Comparison of ENCODE assay signal across 1 cellular context in the genomic region with DNA sequence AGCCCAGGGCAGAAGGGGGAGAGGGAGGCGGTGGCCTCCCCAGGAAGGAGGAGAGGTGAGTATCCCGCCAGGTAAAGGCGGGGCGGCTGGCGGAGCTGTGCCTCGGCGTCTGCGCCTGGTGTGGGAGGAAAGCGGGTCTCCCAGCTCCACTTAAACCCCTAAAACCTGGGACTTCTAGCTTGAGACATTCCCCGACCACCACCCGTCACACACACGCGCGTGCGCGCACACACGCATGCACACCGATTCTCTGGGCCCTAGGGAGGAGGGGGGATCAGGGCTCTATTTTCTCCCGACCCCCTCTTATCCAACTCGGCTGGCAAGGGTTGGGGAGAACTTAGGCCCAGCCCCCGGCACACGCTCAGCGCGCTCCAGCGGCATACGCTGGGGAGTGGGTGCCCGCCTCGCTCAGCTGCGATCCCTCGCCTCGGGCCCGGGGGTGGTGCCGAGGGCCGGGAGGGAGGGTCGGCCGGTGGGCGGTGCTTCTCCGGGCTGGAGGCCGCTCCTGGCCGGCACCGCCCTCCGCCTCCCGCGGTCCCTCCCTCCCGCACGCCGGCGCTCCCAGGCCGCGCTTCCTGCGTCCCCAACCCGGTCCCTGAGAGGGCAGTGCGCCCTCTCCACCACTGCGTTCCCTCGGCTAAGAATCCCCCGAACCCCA.
A peak's percentile ranks its signal among the peaks of the same experiment; 100 is the strongest.
TF ChIP-seq lines count a peak whose summit lies in the region.

A gene with protein sequence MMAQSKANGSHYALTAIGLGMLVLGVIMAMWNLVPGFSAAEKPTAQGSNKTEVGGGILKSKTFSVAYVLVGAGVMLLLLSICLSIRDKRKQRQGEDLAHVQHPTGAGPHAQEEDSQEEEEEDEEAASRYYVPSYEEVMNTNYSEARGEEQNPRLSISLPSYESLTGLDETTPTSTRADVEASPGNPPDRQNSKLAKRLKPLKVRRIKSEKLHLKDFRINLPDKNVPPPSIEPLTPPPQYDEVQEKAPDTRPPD (plus strand): TSS at position 564 of the 658 bp plus-strand sequence. CDS start 61,341 bp downstream, outside the sequence.

TF ChIP-seq in HepG2, 621 proteins besides CTCF, POLR2A, EP300 and RAD21 (continued from another document and continues in another):
- TF ChIP-seq, protein P1, sequence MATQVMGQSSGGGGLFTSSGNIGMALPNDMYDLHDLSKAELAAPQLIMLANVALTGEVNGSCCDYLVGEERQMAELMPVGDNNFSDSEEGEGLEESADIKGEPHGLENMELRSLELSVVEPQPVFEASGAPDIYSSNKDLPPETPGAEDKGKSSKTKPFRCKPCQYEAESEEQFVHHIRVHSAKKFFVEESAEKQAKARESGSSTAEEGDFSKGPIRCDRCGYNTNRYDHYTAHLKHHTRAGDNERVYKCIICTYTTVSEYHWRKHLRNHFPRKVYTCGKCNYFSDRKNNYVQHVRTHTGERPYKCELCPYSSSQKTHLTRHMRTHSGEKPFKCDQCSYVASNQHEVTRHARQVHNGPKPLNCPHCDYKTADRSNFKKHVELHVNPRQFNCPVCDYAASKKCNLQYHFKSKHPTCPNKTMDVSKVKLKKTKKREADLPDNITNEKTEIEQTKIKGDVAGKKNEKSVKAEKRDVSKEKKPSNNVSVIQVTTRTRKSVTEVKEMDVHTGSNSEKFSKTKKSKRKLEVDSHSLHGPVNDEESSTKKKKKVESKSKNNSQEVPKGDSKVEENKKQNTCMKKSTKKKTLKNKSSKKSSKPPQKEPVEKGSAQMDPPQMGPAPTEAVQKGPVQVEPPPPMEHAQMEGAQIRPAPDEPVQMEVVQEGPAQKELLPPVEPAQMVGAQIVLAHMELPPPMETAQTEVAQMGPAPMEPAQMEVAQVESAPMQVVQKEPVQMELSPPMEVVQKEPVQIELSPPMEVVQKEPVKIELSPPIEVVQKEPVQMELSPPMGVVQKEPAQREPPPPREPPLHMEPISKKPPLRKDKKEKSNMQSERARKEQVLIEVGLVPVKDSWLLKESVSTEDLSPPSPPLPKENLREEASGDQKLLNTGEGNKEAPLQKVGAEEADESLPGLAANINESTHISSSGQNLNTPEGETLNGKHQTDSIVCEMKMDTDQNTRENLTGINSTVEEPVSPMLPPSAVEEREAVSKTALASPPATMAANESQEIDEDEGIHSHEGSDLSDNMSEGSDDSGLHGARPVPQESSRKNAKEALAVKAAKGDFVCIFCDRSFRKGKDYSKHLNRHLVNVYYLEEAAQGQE (IDR thresholded peaks at IDR 0.05; ENCODE audit: borderline replicate concordance in 1 of 2, low read depth in 1 of 2, low read length in 2 of 2), result no peak
- TF ChIP-seq, protein P2, sequence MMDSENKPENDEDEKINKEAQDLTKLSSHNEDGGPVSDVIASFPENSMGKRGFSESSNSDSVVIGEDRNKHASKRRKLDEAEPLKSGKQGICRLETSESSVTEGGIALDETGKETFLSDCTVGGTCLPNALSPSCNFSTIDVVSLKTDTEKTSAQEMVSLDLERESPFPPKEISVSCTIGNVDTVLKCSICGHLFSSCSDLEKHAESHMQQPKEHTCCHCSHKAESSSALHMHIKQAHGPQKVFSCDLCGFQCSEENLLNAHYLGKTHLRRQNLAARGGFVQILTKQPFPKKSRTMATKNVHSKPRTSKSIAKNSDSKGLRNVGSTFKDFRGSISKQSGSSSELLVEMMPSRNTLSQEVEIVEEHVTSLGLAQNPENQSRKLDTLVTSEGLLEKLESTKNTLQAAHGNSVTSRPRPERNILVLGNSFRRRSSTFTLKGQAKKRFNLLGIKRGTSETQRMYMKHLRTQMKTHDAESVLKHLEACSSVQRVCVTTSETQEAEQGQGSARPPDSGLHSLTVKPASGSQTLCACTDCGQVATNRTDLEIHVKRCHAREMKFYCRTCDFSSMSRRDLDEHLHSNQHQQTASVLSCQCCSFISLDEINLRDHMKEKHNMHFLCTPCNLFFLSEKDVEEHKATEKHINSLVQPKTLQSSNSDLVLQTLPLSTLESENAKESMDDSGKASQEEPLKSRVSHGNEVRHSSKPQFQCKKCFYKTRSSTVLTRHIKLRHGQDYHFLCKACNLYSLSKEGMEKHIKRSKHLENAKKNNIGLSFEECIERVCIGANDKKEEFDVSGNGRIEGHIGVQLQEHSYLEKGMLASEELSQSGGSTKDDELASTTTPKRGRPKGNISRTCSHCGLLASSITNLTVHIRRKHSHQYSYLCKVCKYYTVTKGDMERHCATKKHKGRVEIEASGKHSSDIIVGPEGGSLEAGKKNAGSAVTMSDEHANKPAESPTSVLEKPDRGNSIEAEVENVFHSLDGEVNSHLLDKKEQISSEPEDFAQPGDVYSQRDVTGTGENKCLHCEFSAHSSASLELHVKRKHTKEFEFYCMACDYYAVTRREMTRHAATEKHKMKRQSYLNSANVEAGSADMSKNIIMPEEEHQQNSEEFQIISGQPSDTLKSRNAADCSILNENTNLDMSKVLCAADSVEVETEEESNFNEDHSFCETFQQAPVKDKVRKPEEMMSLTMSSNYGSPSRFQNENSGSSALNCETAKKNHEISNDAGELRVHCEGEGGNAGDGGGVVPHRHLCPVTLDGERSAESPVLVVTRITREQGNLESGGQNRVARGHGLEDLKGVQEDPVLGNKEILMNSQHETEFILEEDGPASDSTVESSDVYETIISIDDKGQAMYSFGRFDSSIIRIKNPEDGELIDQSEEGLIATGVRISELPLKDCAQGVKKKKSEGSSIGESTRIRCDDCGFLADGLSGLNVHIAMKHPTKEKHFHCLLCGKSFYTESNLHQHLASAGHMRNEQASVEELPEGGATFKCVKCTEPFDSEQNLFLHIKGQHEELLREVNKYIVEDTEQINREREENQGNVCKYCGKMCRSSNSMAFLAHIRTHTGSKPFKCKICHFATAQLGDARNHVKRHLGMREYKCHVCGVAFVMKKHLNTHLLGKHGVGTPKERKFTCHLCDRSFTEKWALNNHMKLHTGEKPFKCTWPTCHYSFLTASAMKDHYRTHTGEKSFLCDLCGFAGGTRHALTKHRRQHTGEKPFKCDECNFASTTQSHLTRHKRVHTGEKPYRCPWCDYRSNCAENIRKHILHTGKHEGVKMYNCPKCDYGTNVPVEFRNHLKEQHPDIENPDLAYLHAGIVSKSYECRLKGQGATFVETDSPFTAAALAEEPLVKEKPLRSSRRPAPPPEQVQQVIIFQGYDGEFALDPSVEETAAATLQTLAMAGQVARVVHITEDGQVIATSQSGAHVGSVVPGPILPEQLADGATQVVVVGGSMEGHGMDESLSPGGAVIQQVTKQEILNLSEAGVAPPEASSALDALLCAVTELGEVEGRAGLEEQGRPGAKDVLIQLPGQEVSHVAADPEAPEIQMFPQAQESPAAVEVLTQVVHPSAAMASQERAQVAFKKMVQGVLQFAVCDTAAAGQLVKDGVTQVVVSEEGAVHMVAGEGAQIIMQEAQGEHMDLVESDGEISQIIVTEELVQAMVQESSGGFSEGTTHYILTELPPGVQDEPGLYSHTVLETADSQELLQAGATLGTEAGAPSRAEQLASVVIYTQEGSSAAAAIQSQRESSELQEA (CRISPR knock-in tag; IDR thresholded peaks at IDR 0.05; ENCODE audit: not compliant biosample characterization), result no peak
- no peak for TF ChIP-seq BORCS8-MEF2B (CRISPR knock-in tag; IDR thresholded peaks at IDR 0.05)
- peak; percentile 73 for TF ChIP-seq AKAP8 (CRISPR knock-in tag; IDR thresholded peaks at IDR 0.05)
- no peak for TF ChIP-seq ZNF20 (CRISPR knock-in tag; IDR thresholded peaks at IDR 0.05)
- TF ChIP-seq, protein P3, sequence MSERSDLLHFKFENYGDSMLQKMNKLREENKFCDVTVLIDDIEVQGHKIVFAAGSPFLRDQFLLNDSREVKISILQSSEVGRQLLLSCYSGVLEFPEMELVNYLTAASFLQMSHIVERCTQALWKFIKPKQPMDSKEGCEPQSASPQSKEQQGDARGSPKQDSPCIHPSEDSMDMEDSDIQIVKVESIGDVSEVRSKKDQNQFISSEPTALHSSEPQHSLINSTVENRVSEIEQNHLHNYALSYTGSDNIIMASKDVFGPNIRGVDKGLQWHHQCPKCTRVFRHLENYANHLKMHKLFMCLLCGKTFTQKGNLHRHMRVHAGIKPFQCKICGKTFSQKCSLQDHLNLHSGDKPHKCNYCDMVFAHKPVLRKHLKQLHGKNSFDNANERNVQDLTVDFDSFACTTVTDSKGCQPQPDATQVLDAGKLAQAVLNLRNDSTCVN (CRISPR knock-in tag; IDR thresholded peaks at IDR 0.05; ENCODE audit: borderline replicate concordance), result no peak
- TF ChIP-seq ZIK1 (CRISPR knock-in tag; IDR thresholded peaks at IDR 0.05; ENCODE audit: borderline replicate concordance, low read depth), result no peak
- no peak for TF ChIP-seq ZNF225 (CRISPR knock-in tag; IDR thresholded peaks at IDR 0.05)
- TF ChIP-seq ASH2L (IDR thresholded peaks at IDR 0.05; ENCODE audit: insufficient read length, low read depth, low read length), result no peak
- no peak; the same call in 1 of the 2 replicates for TF ChIP-seq ZNF746 (CRISPR knock-in tag; IDR thresholded peaks at IDR 0.05)
- no peak for TF ChIP-seq SKI (IDR thresholded peaks at IDR 0.05; ENCODE audit: partially characterized antibody)
- TF ChIP-seq IKZF4 (CRISPR knock-in tag; IDR thresholded peaks at IDR 0.05; ENCODE audit: borderline replicate concordance, low read depth, not compliant biosample characterization), result no peak
- 0 out of 2 replicates have a peak, but pooled peaks have one; percentile 23 for TF ChIP-seq THAP11 (CRISPR knock-in tag; IDR thresholded peaks at IDR 0.05)
- peak; percentile 20 for TF ChIP-seq XRCC5 (optimal IDR thresholded peaks at IDR 0.05; ENCODE audit: low read length)
- no peak for TF ChIP-seq JUND (CRISPR knock-in tag; IDR thresholded peaks at IDR 0.05)
- no peak; the same call in 1 of the 2 replicates for TF ChIP-seq ELF1 (CRISPR knock-in tag; IDR thresholded peaks at IDR 0.05)
- no peak for TF ChIP-seq SMYD3 (CRISPR knock-in tag; IDR thresholded peaks at IDR 0.05)
- no peak for TF ChIP-seq ZSCAN29 (CRISPR knock-in tag; conservative IDR thresholded peaks at IDR 0.05)
- TF ChIP-seq NBN (conservative IDR thresholded peaks at IDR 0.05), result no peak
- TF ChIP-seq, protein P4, sequence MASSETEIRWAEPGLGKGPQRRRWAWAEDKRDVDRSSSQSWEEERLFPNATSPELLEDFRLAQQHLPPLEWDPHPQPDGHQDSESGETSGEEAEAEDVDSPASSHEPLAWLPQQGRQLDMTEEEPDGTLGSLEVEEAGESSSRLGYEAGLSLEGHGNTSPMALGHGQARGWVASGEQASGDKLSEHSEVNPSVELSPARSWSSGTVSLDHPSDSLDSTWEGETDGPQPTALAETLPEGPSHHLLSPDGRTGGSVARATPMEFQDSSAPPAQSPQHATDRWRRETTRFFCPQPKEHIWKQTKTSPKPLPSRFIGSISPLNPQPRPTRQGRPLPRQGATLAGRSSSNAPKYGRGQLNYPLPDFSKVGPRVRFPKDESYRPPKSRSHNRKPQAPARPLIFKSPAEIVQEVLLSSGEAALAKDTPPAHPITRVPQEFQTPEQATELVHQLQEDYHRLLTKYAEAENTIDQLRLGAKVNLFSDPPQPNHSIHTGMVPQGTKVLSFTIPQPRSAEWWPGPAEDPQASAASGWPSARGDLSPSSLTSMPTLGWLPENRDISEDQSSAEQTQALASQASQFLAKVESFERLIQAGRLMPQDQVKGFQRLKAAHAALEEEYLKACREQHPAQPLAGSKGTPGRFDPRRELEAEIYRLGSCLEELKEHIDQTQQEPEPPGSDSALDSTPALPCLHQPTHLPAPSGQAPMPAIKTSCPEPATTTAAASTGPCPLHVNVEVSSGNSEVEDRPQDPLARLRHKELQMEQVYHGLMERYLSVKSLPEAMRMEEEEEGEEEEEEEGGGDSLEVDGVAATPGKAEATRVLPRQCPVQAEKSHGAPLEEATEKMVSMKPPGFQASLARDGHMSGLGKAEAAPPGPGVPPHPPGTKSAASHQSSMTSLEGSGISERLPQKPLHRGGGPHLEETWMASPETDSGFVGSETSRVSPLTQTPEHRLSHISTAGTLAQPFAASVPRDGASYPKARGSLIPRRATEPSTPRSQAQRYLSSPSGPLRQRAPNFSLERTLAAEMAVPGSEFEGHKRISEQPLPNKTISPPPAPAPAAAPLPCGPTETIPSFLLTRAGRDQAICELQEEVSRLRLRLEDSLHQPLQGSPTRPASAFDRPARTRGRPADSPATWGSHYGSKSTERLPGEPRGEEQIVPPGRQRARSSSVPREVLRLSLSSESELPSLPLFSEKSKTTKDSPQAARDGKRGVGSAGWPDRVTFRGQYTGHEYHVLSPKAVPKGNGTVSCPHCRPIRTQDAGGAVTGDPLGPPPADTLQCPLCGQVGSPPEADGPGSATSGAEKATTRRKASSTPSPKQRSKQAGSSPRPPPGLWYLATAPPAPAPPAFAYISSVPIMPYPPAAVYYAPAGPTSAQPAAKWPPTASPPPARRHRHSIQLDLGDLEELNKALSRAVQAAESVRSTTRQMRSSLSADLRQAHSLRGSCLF (CRISPR knock-in tag; IDR thresholded peaks at IDR 0.05; ENCODE audit: borderline replicate concordance), result no peak
- no peak for TF ChIP-seq ZFP62 (CRISPR knock-in tag; IDR thresholded peaks at IDR 0.05)
- no peak for TF ChIP-seq U2AF1 (optimal IDR thresholded peaks at IDR 0.05; ENCODE audit: low read depth, low read length)
- peak; percentile 72 for TF ChIP-seq HDAC1 (CRISPR knock-in tag; IDR thresholded peaks at IDR 0.05)
- 0 out of 2 replicates have a peak, but pooled peaks have one; percentile 21 for TF ChIP-seq MYC (CRISPR knock-in tag; IDR thresholded peaks at IDR 0.05; ENCODE audit: borderline replicate concordance)
- TF ChIP-seq, protein P5, sequence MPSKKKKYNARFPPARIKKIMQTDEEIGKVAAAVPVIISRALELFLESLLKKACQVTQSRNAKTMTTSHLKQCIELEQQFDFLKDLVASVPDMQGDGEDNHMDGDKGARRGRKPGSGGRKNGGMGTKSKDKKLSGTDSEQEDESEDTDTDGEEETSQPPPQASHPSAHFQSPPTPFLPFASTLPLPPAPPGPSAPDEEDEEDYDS (CRISPR knock-in tag; IDR thresholded peaks at IDR 0.05), result peak; percentile 66
- TF ChIP-seq DMAP1 (CRISPR knock-in tag; IDR thresholded peaks at IDR 0.05), result 0 out of 2 replicates have a peak, but pooled peaks have one; percentile 33
- peak; percentile 77; the same call in 1 of the 2 replicates for TF ChIP-seq TFAP4 (IDR thresholded peaks at IDR 0.05; ENCODE audit: borderline replicate concordance, low read depth)
